Comparison of ENCODE assay signal across 8 cellular contexts in genomic region chr1:211829343-211830054, GRCh38. TPM values are rescaled to one million over a fixed set of nuclear protein-coding genes. Genes with fewer than 3 reads are reported as not detected.
DNase-seq lines count a peak whose midpoint lies in the region; ATAC-seq and TF ChIP-seq lines count a peak whose summit lies in the region.

No MANE protein-coding gene starts in this region.

- H3K27me3 Mint-ChIP-seq in activated B cell treated with CpG ODN at 0.5 μM for 24 hours (no peaks in the 10 kb centered on the region), neural progenitor cell (ENCODE audit: insufficient read depth, low read depth) (peaks cover 3% of the 10 kb centered on the region)

- H3K4me2 ChIP-seq in MM.1S (ENCODE audit: low read depth, low read length): peak overlapping the region; percentile 63; the same call in 1 of the 2 replicates
- H3K4me2 ChIP-seq in neural progenitor cell: peak overlapping the region; percentile 85

- H3F3A ChIP-seq in MM.1S (ENCODE audit: insufficient read depth, low read length) (peaks cover 4% of the 10 kb centered on the region; the same call in 1 of the 2 replicates), neural progenitor cell (ENCODE audit: low read depth) (peaks cover 3% of the 10 kb centered on the region)

- H3K4me3 Mint-ChIP-seq in activated B cell treated with CpG ODN at 0.5 μM for 24 hours (peak overlapping the region; percentile 95), neural progenitor cell (peak overlapping the region; percentile 94)

- TF ChIP-seq CTCF in MM.1S (IDR thresholded peaks at IDR 0.05; ENCODE audit: low read length) (no peak), activated B cell treated with CpG ODN at 0.5 μM for 24 hours (IDR thresholded peaks at IDR 0.05) (no peak), neural progenitor cell (IDR thresholded peaks at IDR 0.05) (peak; percentile 32)

- H3K9me3 Mint-ChIP-seq in activated B cell treated with CpG ODN at 0.5 μM for 24 hours (no peaks in the 10 kb centered on the region), neural progenitor cell (no peaks in the 10 kb centered on the region)

- POLR2A ChIA-PET in activated B cell treated with CpG ODN at 0.5 μM for 24 hours (lab: Charles Lee): interaction anchor here (0.7 to 1.1 kb wide), 4 partner anchors 15 to 131 kb away, joined by 3 to 5 read pairs (median 3); no protein-coding TSS in a partner anchor

- H3K36me3 Mint-ChIP-seq in activated B cell treated with CpG ODN at 0.5 μM for 24 hours (ENCODE audit: low read depth): peaks cover 17% of the 10 kb centered on the region
- H3K36me3 Mint-ChIP-seq in neural progenitor cell: peaks cover 2% of the 10 kb centered on the region

- H3K4me1 Mint-ChIP-seq in activated B cell treated with CpG ODN at 0.5 μM for 24 hours (peaks cover 55% of the 10 kb centered on the region), neural progenitor cell (peaks cover 11% of the 10 kb centered on the region)

- H3K27me3 ChIP-seq in MM.1S (replicated peaks; ENCODE audit: insufficient read depth, low read length) (peaks cover 13% of the 10 kb centered on the region), neural progenitor cell (peaks cover 49% of the 10 kb centered on the region)

- H3K27ac Mint-ChIP-seq in activated B cell treated with CpG ODN at 0.5 μM for 24 hours: peak overlapping the region; percentile 89
- H3K27ac Mint-ChIP-seq in neural progenitor cell: peak overlapping the region; percentile 86

- ATAC-seq in activated B cell treated with CpG ODN at 0.5 μM for 24 hours (ENCODE audit: low read depth): no peak
- no peak for ATAC-seq in GM21447 (IDR thresholded peaks at IDR 0.05; ENCODE audit: unreplicated experiment)
- no peak for ATAC-seq in GM21786 (IDR thresholded peaks at IDR 0.05; ENCODE audit: unreplicated experiment)

- no peak overlapping the region for H3K9ac ChIP-seq in MM.1S (ENCODE audit: low read length)
- H3K9ac ChIP-seq in neural progenitor cell: no peak overlapping the region

- H3K36me3 ChIP-seq in MM.1S (replicated peaks; ENCODE audit: insufficient read depth, low read length) (no peaks in the 10 kb centered on the region), neural progenitor cell (no peaks in the 10 kb centered on the region)

- H3K79me2 ChIP-seq in MM.1S (ENCODE audit: low read length) (no peaks in the 10 kb centered on the region), neural progenitor cell (ENCODE audit: low read depth) (no peaks in the 10 kb centered on the region)

- H4K20me1 ChIP-seq in MM.1S (ENCODE audit: insufficient read depth, low read length) (no peaks in the 10 kb centered on the region), neural progenitor cell (ENCODE audit: low read depth) (peaks cover 14% of the 10 kb centered on the region)

- H3K27ac ChIP-seq in MM.1S (ENCODE audit: low read length) (no peak overlapping the region), neural progenitor cell (no peak overlapping the region)

- DNase-seq in ELF-1 (ENCODE audit: low read depth, low spot score): peak; percentile 46
- DNase-seq in MM.1S: no peak
- DNase-seq in activated B cell treated with CpG ODN at 0.5 μM for 24 hours: no peak
- DNase-seq in globus pallidus (ENCODE audit: low spot score): peak; percentile 73
- DNase-seq in neural progenitor cell (ENCODE audit: low spot score): peak; percentile 31
- no peak for DNase-seq in posterior vena cava (ENCODE audit: low spot score)

- no peaks in the 10 kb centered on the region for H3K9me2 ChIP-seq in MM.1S (replicated peaks; ENCODE audit: insufficient read depth, low read length)

- intact Hi-C loops in activated B cell treated with CpG ODN at 0.5 μM for 24 hours (cut with micrococcal nuclease): loop anchor here (1.0 to 10.0 kb wide), 9 partner anchors 37 to 586 kb away; partner anchors contain the start of genes DTL, INTS7, PPP2R5A and SLC30A1
- intact Hi-C loops in posterior vena cava (cut with DNase I): loop anchor here in 1 of 2 donors (10.0 kb wide), 1 partner anchor 135 kb away; no protein-coding TSS in a partner anchor

- H3K4me3 ChIP-seq in MM.1S (ENCODE audit: low read length) (peak overlapping the region; percentile 55), neural progenitor cell (peak overlapping the region; percentile 81)

- CTCF ChIA-PET in activated B cell treated with CpG ODN at 0.5 μM for 24 hours (lab: Charles Lee): interaction anchor here (0.9 to 2.4 kb wide), 2 partner anchors 13 to 149 kb away, joined by 3 to 10 read pairs; no protein-coding TSS in a partner anchor

- peaks cover 11% of the 10 kb centered on the region; the same call in 1 of the 2 replicates for H3K4me1 ChIP-seq in MM.1S (ENCODE audit: low read length)
- H3K4me1 ChIP-seq in neural progenitor cell: peaks cover 7% of the 10 kb centered on the region

- H2AFZ ChIP-seq in MM.1S (ENCODE audit: low read length) (peak overlapping the region; percentile 44; the same call in 1 of the 2 replicates), neural progenitor cell (replicated peaks) (no peak overlapping the region)

- H3K9me3 ChIP-seq in MM.1S (replicated peaks; ENCODE audit: insufficient read depth, low read length) (no peaks in the 10 kb centered on the region), neural progenitor cell (ENCODE audit: low read depth) (no peaks in the 10 kb centered on the region)

RNA-seq across cellular contexts. Expression of gene LPGAT1, which starts 1.1 kb away (rescaled TPM):
- total RNA-seq in activated B cell treated with CpG ODN at 0.5 μM for 24 hours (39.2 and 43.6 TPM in 2 replicates), neural progenitor cell (ENCODE audit: low replicate concordance) (3.8 and 5.7 TPM in 2 replicates), posterior vena cava (10 to 100 TPM; 39.7 to 51.9 TPM)

Comparison
In these comparisons a context has a peak if more than half of its experiments do, and no peak if none do; other contexts are left out.
1. DNase-seq: peak in ELF-1 (single experiment), globus pallidus (single experiment) and neural progenitor cell (single experiment); none in MM.1S (single experiment), activated B cell treated with CpG ODN at 0.5 μM for 24 hours (single experiment) and posterior vena cava (single experiment).